ENCODE assay signal across 21 cellular contexts in the genomic region with DNA sequence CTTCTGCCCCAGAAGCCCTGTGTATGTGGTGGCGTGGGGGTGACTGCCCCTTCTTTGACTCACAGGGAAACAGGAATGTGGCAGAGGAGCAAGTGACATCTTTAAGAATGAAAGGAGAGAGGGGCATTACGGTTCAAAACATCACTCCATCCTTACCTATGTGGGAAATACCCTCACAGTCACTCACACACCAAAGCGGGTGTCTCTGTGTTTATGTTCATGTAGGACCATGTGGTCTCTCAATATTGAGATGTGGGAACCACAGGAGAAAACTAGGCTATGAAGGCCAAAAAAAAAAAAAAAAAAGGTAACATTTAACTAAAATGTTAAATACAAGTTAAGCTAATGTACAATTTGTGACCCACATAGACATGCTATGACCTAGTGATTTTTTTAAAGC.
"Had no signal": no experiment of that assay in that cellular context is flagged by ENCODE, and none has a peak within 500 bp of the region (broad histone marks: within the 10 kb centered on the region; RNA-seq: fewer than 3 reads in every experiment).

No MANE protein-coding gene starts in this region.

- H3K27ac ChIP-seq: heart left ventricle, spleen, thoracic aorta, VCaP had no signal

- H3K4me1 ChIP-seq: heart left ventricle had no signal

- H3K36me3 Mint-ChIP-seq: activated CD4-positive, alpha-beta memory T cell treated with anti-CD3 and anti-CD28 coated beads for 36 hours; memory B cell had no signal

- DNase-seq: activated CD8-positive, alpha-beta memory T cell treated with anti-CD3 and anti-CD28 coated beads, Interleukin-2, amount 50 U/mL, for 4 hours; activated gamma-delta T cell; activated naive CD4-positive, alpha-beta T cell treated with anti-CD3 and anti-CD28 coated beads, Interleukin-2, amount 50 U/mL, for 16 hours; activated T-cell treated with anti-CD3 and anti-CD28 coated beads, Interleukin-2, amount 50 U/mL, for 1 hour; amniotic stem cell; central memory CD4-positive, alpha-beta T cell; heart left ventricle; posterior cingulate gyrus; right cardiac atrium; spleen; stimulated activated naive CD4-positive, alpha-beta T cell treated with Interleukin-2 at 50 U/mL for 16 hours; trophoblast cell had no signal

- FAIRE-seq: urothelium cell line had no signal

- ATAC-seq: heart left ventricle, right cardiac atrium had no signal

- H3K9me3 ChIP-seq: heart left ventricle, spleen, thoracic aorta had no signal

- H3K4me3 Mint-ChIP-seq: activated CD4-positive, alpha-beta memory T cell treated with anti-CD3 and anti-CD28 coated beads for 36 hours; activated T-helper 1 cell treated with anti-CD3 and anti-CD28 coated beads, Interleukin-12 subunit alpha, Interleukin-12 subunit beta, Interleukin-2, Interleukin-4 antibody, amounts not matched to agents 30 ng/mL and 10 ng/mL and 1 ng/mL, durations not matched to agents 14 hours and 24 hours and 36 hours; endodermal cell; memory B cell; nephron; T-helper 2 cell treated with Interferon-gamma antibody and Interleukin-4, amounts not matched to agents 5 μg/mL and 100 μg/mL, for 36 hours had no signal

- H3K4me3 ChIP-seq: heart left ventricle, spleen, thoracic aorta had no signal

- H3K36me3 ChIP-seq: heart left ventricle, spleen, thoracic aorta had no signal

- H3K9me3 Mint-ChIP-seq: activated CD4-positive, alpha-beta memory T cell treated with anti-CD3 and anti-CD28 coated beads for 36 hours; activated T-helper 1 cell treated with anti-CD3 and anti-CD28 coated beads, Interleukin-12 subunit alpha, Interleukin-12 subunit beta, Interleukin-2, Interleukin-4 antibody, amounts not matched to agents 30 ng/mL and 10 ng/mL and 1 ng/mL, durations not matched to agents 14 hours and 24 hours and 36 hours; endodermal cell; memory B cell; nephron; T-helper 2 cell treated with Interferon-gamma antibody and Interleukin-4, amounts not matched to agents 5 μg/mL and 100 μg/mL, for 36 hours had no signal

- H3K4me1 Mint-ChIP-seq: endodermal cell had no signal

- H3K27ac Mint-ChIP-seq: activated CD4-positive, alpha-beta memory T cell treated with anti-CD3 and anti-CD28 coated beads for 36 hours; activated T-helper 1 cell treated with anti-CD3 and anti-CD28 coated beads, Interleukin-12 subunit alpha, Interleukin-12 subunit beta, Interleukin-2, Interleukin-4 antibody, amounts not matched to agents 30 ng/mL and 10 ng/mL and 1 ng/mL, durations not matched to agents 14 hours and 24 hours and 36 hours; endodermal cell; memory B cell; nephron; T-helper 2 cell treated with Interferon-gamma antibody and Interleukin-4, amounts not matched to agents 5 μg/mL and 100 μg/mL, for 36 hours had no signal
